Comparison of ENCODE assay signal across 8 cellular contexts in genomic region chr11:43868852-43869567, GRCh38. TPM values are rescaled to one million over a fixed set of nuclear protein-coding genes. Genes with fewer than 3 reads are reported as not detected.
A peak's percentile ranks its signal among the peaks of the same experiment; 100 is the strongest.
DNase-seq lines count a peak whose midpoint lies in the region; ATAC-seq and TF ChIP-seq lines count a peak whose summit lies in the region.

No MANE protein-coding gene starts in this region.

- TF ChIP-seq CTCF in fibroblast of the aortic adventitia (IDR thresholded peaks at IDR 0.05; ENCODE audit: insufficient read depth, low read length), result no peak

- H3K4me3 Mint-ChIP-seq in T-helper 2 cell treated with Interferon-gamma antibody and Interleukin-4, amounts not matched to agents 5 μg/mL and 100 μg/mL, for 36 hours, result peak overlapping the region; percentile 7
- H3K4me3 Mint-ChIP-seq in stimulated activated naive CD8-positive, alpha-beta T cell treated with anti-CD3 and anti-CD28 coated beads, Interleukin-15, Interleukin-2, amounts not matched to agents 100 ng/mL and 50 ng/mL, for 24 hours, result peak overlapping the region; percentile 37

- intact Hi-C loops in Right ventricle myocardium superior (cut with DNase I), result no loop called here

- peaks cover 62% of the 10 kb centered on the region for H3K27me3 Mint-ChIP-seq in T-helper 2 cell treated with Interferon-gamma antibody and Interleukin-4, amounts not matched to agents 5 μg/mL and 100 μg/mL, for 36 hours (ENCODE audit: low read depth)
- peaks cover 49% of the 10 kb centered on the region for H3K27me3 Mint-ChIP-seq in stimulated activated naive CD8-positive, alpha-beta T cell treated with anti-CD3 and anti-CD28 coated beads, Interleukin-15, Interleukin-2, amounts not matched to agents 100 ng/mL and 50 ng/mL, for 24 hours

- H3K36me3 Mint-ChIP-seq in T-helper 2 cell treated with Interferon-gamma antibody and Interleukin-4, amounts not matched to agents 5 μg/mL and 100 μg/mL, for 36 hours (ENCODE audit: low read depth), result peaks cover 6% of the 10 kb centered on the region
- H3K36me3 Mint-ChIP-seq in stimulated activated naive CD8-positive, alpha-beta T cell treated with anti-CD3 and anti-CD28 coated beads, Interleukin-15, Interleukin-2, amounts not matched to agents 100 ng/mL and 50 ng/mL, for 24 hours (ENCODE audit: low read depth), result no peaks in the 10 kb centered on the region

- DNase-seq in ELR (ENCODE audit: low read depth), result peak; percentile 72
- peak; percentile 79 for DNase-seq in T-helper 2 cell treated with Interferon-gamma antibody and Interleukin-4, amounts not matched to agents 5 μg/mL and 100 μg/mL, for 36 hours (ENCODE audit: low spot score)
- DNase-seq in fibroblast of the aortic adventitia (ENCODE audit: low read depth), result peak; percentile 72
- DNase-seq in GOT3 (lab: John Stamatoyannopoulos, UW), result no peak
- no peak for DNase-seq in Right ventricle myocardium superior

- peak; percentile 99 for ATAC-seq in GM19463 (IDR thresholded peaks at IDR 0.05; ENCODE audit: unreplicated experiment)
- ATAC-seq in HG03457 (IDR thresholded peaks at IDR 0.05; ENCODE audit: unreplicated experiment), result peak; percentile 99
- ATAC-seq in Right ventricle myocardium superior (ENCODE audit: poor library complexity), result no peak

- peaks cover 7% of the 10 kb centered on the region for H3K9me3 Mint-ChIP-seq in T-helper 2 cell treated with Interferon-gamma antibody and Interleukin-4, amounts not matched to agents 5 μg/mL and 100 μg/mL, for 36 hours
- H3K9me3 Mint-ChIP-seq in stimulated activated naive CD8-positive, alpha-beta T cell treated with anti-CD3 and anti-CD28 coated beads, Interleukin-15, Interleukin-2, amounts not matched to agents 100 ng/mL and 50 ng/mL, for 24 hours, result no peaks in the 10 kb centered on the region

- H3K4me3 ChIP-seq in fibroblast of the aortic adventitia (ENCODE audit: low read depth, low read length), result no peak overlapping the region

- H3K27ac Mint-ChIP-seq in T-helper 2 cell treated with Interferon-gamma antibody and Interleukin-4, amounts not matched to agents 5 μg/mL and 100 μg/mL, for 36 hours, result peak overlapping the region; percentile 74
- peak overlapping the region; percentile 73 for H3K27ac Mint-ChIP-seq in stimulated activated naive CD8-positive, alpha-beta T cell treated with anti-CD3 and anti-CD28 coated beads, Interleukin-15, Interleukin-2, amounts not matched to agents 100 ng/mL and 50 ng/mL, for 24 hours

- H3K4me1 Mint-ChIP-seq in T-helper 2 cell treated with Interferon-gamma antibody and Interleukin-4, amounts not matched to agents 5 μg/mL and 100 μg/mL, for 36 hours (ENCODE audit: low read depth), result peaks cover 22% of the 10 kb centered on the region
- peaks cover 34% of the 10 kb centered on the region for H3K4me1 Mint-ChIP-seq in stimulated activated naive CD8-positive, alpha-beta T cell treated with anti-CD3 and anti-CD28 coated beads, Interleukin-15, Interleukin-2, amounts not matched to agents 100 ng/mL and 50 ng/mL, for 24 hours (ENCODE audit: low read depth)

RNA-seq across cellular contexts. Expression of gene ALKBH3, which starts 11.6 kb away (rescaled TPM):
- total RNA-seq in fibroblast of the aortic adventitia (ENCODE audit: low replicate concordance), result 36.7 and 47.1 TPM in 2 replicates
- total RNA-seq in Right ventricle myocardium superior, result 14.7 TPM

Comparison
In these comparisons a context has a peak if more than half of its experiments do, and no peak if none do; other contexts are left out.
1. DNase-seq: peak in ELR (single experiment), T-helper 2 cell treated with Interferon-gamma antibody and Interleukin-4, amounts not matched to agents 5 μg/mL and 100 μg/mL, for 36 hours (single experiment) and fibroblast of the aortic adventitia (single experiment); none in GOT3 (single experiment) and Right ventricle myocardium superior (single experiment).